ENCODE assay signal across 1 cellular context in the genomic region with DNA sequence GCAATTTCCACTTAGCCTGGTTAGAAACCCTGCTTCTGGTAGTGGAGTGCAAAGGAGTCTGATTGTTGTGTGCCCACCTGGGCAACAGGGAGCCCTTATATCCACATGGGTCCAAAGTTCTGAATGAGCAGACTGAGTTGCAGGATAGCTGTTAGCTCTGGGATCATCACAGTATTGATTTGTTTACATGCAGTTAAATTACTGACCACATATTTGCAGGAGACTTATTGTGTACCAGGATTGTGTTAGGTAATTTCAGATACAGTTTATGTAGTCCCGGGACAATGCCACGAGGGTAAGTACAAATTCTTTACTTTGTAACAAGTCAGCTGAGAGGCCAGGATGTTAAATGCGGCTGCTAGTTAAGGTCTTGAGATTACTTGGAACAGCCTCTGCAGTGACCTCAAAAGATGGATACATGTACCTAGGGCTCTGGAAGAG.
A peak's percentile ranks its signal among the peaks of the same experiment; 100 is the strongest.
TF ChIP-seq lines count a peak whose summit lies in the region.

No MANE protein-coding gene starts in this region.

TF ChIP-seq in HepG2, 621 proteins besides CTCF, POLR2A, EP300 and RAD21 (continued from another document and continues in another):
- TF ChIP-seq, protein P1, sequence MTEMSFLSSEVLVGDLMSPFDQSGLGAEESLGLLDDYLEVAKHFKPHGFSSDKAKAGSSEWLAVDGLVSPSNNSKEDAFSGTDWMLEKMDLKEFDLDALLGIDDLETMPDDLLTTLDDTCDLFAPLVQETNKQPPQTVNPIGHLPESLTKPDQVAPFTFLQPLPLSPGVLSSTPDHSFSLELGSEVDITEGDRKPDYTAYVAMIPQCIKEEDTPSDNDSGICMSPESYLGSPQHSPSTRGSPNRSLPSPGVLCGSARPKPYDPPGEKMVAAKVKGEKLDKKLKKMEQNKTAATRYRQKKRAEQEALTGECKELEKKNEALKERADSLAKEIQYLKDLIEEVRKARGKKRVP (CRISPR knock-in tag; IDR thresholded peaks at IDR 0.05), result peak in 1 of 2 experiments; percentile 73; a peak in 2 of 4 replicates
- TF ChIP-seq ZNF513 (CRISPR knock-in tag; conservative IDR thresholded peaks at IDR 0.05), result no peak
- TF ChIP-seq DMAP1 (CRISPR knock-in tag; IDR thresholded peaks at IDR 0.05), result peak; percentile 47
- TF ChIP-seq ZNF101 (CRISPR knock-in tag; IDR thresholded peaks at IDR 0.05; ENCODE audit: borderline replicate concordance, low read depth), result no peak
- no peak for TF ChIP-seq ATM (IDR thresholded peaks at IDR 0.05; ENCODE audit: borderline replicate concordance)
- TF ChIP-seq CBX5 (CRISPR knock-in tag; IDR thresholded peaks at IDR 0.05; ENCODE audit: borderline replicate concordance), result 0 out of 2 replicates have a peak, but pooled peaks have one; percentile 35
- no peak for TF ChIP-seq POLR2AphosphoS2 (IDR thresholded peaks at IDR 0.05; ENCODE audit: low read depth, low read length)
- no peak for TF ChIP-seq TERF1 (CRISPR knock-in tag; IDR thresholded peaks at IDR 0.05)
- no peak for TF ChIP-seq KLF9 (CRISPR knock-in tag; IDR thresholded peaks at IDR 0.05; ENCODE audit: low read depth)
- TF ChIP-seq ZFP36L2 (CRISPR knock-in tag; IDR thresholded peaks at IDR 0.05), result no peak
- TF ChIP-seq, protein P2, sequence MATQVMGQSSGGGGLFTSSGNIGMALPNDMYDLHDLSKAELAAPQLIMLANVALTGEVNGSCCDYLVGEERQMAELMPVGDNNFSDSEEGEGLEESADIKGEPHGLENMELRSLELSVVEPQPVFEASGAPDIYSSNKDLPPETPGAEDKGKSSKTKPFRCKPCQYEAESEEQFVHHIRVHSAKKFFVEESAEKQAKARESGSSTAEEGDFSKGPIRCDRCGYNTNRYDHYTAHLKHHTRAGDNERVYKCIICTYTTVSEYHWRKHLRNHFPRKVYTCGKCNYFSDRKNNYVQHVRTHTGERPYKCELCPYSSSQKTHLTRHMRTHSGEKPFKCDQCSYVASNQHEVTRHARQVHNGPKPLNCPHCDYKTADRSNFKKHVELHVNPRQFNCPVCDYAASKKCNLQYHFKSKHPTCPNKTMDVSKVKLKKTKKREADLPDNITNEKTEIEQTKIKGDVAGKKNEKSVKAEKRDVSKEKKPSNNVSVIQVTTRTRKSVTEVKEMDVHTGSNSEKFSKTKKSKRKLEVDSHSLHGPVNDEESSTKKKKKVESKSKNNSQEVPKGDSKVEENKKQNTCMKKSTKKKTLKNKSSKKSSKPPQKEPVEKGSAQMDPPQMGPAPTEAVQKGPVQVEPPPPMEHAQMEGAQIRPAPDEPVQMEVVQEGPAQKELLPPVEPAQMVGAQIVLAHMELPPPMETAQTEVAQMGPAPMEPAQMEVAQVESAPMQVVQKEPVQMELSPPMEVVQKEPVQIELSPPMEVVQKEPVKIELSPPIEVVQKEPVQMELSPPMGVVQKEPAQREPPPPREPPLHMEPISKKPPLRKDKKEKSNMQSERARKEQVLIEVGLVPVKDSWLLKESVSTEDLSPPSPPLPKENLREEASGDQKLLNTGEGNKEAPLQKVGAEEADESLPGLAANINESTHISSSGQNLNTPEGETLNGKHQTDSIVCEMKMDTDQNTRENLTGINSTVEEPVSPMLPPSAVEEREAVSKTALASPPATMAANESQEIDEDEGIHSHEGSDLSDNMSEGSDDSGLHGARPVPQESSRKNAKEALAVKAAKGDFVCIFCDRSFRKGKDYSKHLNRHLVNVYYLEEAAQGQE (IDR thresholded peaks at IDR 0.05; ENCODE audit: borderline replicate concordance in 1 of 2, low read depth in 1 of 2, low read length in 2 of 2), result peak in 1 of 2 experiments; percentile 25; a peak in 1 of 4 replicates
- TF ChIP-seq ZBTB20 (CRISPR knock-in tag; IDR thresholded peaks at IDR 0.05; ENCODE audit: borderline replicate concordance, low read depth), result 0 out of 2 replicates have a peak, but pooled peaks have one; percentile 62
- TF ChIP-seq, protein P3, sequence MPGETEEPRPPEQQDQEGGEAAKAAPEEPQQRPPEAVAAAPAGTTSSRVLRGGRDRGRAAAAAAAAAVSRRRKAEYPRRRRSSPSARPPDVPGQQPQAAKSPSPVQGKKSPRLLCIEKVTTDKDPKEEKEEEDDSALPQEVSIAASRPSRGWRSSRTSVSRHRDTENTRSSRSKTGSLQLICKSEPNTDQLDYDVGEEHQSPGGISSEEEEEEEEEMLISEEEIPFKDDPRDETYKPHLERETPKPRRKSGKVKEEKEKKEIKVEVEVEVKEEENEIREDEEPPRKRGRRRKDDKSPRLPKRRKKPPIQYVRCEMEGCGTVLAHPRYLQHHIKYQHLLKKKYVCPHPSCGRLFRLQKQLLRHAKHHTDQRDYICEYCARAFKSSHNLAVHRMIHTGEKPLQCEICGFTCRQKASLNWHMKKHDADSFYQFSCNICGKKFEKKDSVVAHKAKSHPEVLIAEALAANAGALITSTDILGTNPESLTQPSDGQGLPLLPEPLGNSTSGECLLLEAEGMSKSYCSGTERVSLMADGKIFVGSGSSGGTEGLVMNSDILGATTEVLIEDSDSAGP (CRISPR knock-in tag; IDR thresholded peaks at IDR 0.05; ENCODE audit: borderline replicate concordance), result no peak
- TF ChIP-seq ZNF180 (CRISPR knock-in tag; IDR thresholded peaks at IDR 0.05; ENCODE audit: borderline replicate concordance, low read depth), result no peak
- TF ChIP-seq ZNF546 (CRISPR knock-in tag; conservative IDR thresholded peaks at IDR 0.05), result no peak
- TF ChIP-seq ZNF343 (CRISPR knock-in tag; IDR thresholded peaks at IDR 0.05), result no peak
- TF ChIP-seq NFIC (IDR thresholded peaks at IDR 0.05; ENCODE audit: low read length), result peak; percentile 84
- TF ChIP-seq ZSCAN20 (CRISPR knock-in tag; IDR thresholded peaks at IDR 0.05; ENCODE audit: borderline replicate concordance), result no peak
- TF ChIP-seq ZNF205 (CRISPR knock-in tag; IDR thresholded peaks at IDR 0.05), result peak; percentile 83
- no peak for TF ChIP-seq ARID2 (CRISPR knock-in tag; IDR thresholded peaks at IDR 0.05; ENCODE audit: borderline replicate concordance)
- no peak for TF ChIP-seq ZNF329 (CRISPR knock-in tag; IDR thresholded peaks at IDR 0.05; ENCODE audit: low read depth)
- no peak for TF ChIP-seq ZNF350 (CRISPR knock-in tag; IDR thresholded peaks at IDR 0.05; ENCODE audit: borderline replicate concordance, low read depth)
- TF ChIP-seq ZNF3 (CRISPR knock-in tag; IDR thresholded peaks at IDR 0.05), result peak; percentile 92
- TF ChIP-seq ZNF335 (CRISPR knock-in tag; IDR thresholded peaks at IDR 0.05), result no peak
- no peak for TF ChIP-seq ZNF737 (CRISPR knock-in tag; IDR thresholded peaks at IDR 0.05; ENCODE audit: borderline replicate concordance)
- peak; percentile 61 for TF ChIP-seq THAP11 (CRISPR knock-in tag; IDR thresholded peaks at IDR 0.05)
- TF ChIP-seq TAF1 (CRISPR knock-in tag; IDR thresholded peaks at IDR 0.05), result no peak
- TF ChIP-seq TBL1XR1 (IDR thresholded peaks at IDR 0.05; ENCODE audit: borderline replicate concordance, low read length, partially characterized antibody), result peak; percentile 61
- TF ChIP-seq ZNF629 (CRISPR knock-in tag; conservative IDR thresholded peaks at IDR 0.05), result peak; percentile 62
- peak; percentile 100 for TF ChIP-seq ARID3A (IDR thresholded peaks at IDR 0.05; ENCODE audit: low read depth, low read length)
- no peak for TF ChIP-seq U2AF1 (optimal IDR thresholded peaks at IDR 0.05; ENCODE audit: low read depth, low read length)
- TF ChIP-seq HMGA1 (CRISPR knock-in tag; conservative IDR thresholded peaks at IDR 0.05), result no peak
- TF ChIP-seq RNF2 (conservative IDR thresholded peaks at IDR 0.05; ENCODE audit: low read depth), result no peak
- no peak for TF ChIP-seq USF2 (IDR thresholded peaks at IDR 0.05; ENCODE audit: low read depth, low read length)
- no peak for TF ChIP-seq USF2 (CRISPR knock-in tag; IDR thresholded peaks at IDR 0.05; ENCODE audit: borderline replicate concordance)
- no peak for TF ChIP-seq SMAD9 (CRISPR knock-in tag; IDR thresholded peaks at IDR 0.05)
- no peak for TF ChIP-seq EHMT2 (IDR thresholded peaks at IDR 0.05; ENCODE audit: borderline replicate concordance, low read depth, low read length)
- TF ChIP-seq ZNF670 (CRISPR knock-in tag; IDR thresholded peaks at IDR 0.05; ENCODE audit: borderline replicate concordance), result peak; percentile 74; the same call in 1 of the 2 replicates
- peak; percentile 89 for TF ChIP-seq SIX1 (CRISPR knock-in tag; IDR thresholded peaks at IDR 0.05; ENCODE audit: borderline replicate concordance)
- TF ChIP-seq ZUFSP (CRISPR knock-in tag; IDR thresholded peaks at IDR 0.05; ENCODE audit: borderline replicate concordance), result no peak
- TF ChIP-seq DPF2 (CRISPR knock-in tag; IDR thresholded peaks at IDR 0.05; ENCODE audit: borderline replicate concordance, low read depth), result peak; percentile 84
- no peak for TF ChIP-seq THAP9 (CRISPR knock-in tag; IDR thresholded peaks at IDR 0.05; ENCODE audit: borderline replicate concordance)
- TF ChIP-seq ZNF563 (CRISPR knock-in tag; IDR thresholded peaks at IDR 0.05), result no peak
- no peak for TF ChIP-seq SIN3A (IDR thresholded peaks at IDR 0.05; ENCODE audit: borderline replicate concordance, low read depth, low read length)
- TF ChIP-seq ZNF558 (CRISPR knock-in tag; IDR thresholded peaks at IDR 0.05; ENCODE audit: borderline replicate concordance), result no peak
- no peak for TF ChIP-seq CENPX (CRISPR knock-in tag; IDR thresholded peaks at IDR 0.05)
- TF ChIP-seq SRY (CRISPR knock-in tag; IDR thresholded peaks at IDR 0.05), result no peak
